ENCODE assay signal across 23 cellular contexts in the genomic region with DNA sequence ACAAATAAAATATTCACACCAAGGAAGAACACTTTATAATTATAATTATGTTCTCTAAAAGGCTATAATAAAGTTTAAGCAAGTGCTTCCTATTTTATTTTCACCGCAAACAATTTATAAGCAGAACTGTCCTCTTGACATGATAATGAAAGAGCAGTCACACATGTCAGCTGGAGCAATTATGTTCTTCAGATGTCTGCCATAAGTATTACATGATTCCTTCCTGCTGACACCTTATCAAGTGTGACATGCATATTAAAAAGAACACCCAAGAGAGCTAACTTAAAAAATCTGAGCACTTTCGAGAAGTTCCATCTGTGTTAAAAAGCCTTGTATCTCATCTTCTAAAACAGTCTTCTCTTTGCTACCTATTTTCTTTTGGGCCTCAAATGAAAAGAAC.
"Had no signal": no experiment of that assay in that cellular context is flagged by ENCODE, and none has a peak within 500 bp of the region (broad histone marks: within the 10 kb centered on the region; RNA-seq: fewer than 3 reads in every experiment).

No MANE protein-coding gene starts in this region.

- DNase-seq: activated CD4-positive, alpha-beta T cell treated with anti-CD3 and anti-CD28 coated beads for 4 hours; activated CD4-positive, alpha-beta T cell treated with anti-CD3 and anti-CD28 coated beads, Interleukin-2, amount 50 U/mL, for 48 hours; activated CD8-positive, alpha-beta memory T cell treated with anti-CD3 and anti-CD28 coated beads for 24 hours; activated effector memory CD4-positive, alpha-beta T cell treated with Interleukin-2 at 50 U/mL for 16 hours; activated naive CD4-positive, alpha-beta T cell treated with Interleukin-2 at 50 U/mL for 16 hours; anterior cingulate cortex; endodermal cell; foreskin fibroblast; hypothalamus; immature natural killer cell; kidney; left colon; naive B cell; nephron progenitor cell; ovary; retina; stimulated activated CD4-positive, alpha-beta T cell treated with anti-CD3 and anti-CD28 coated beads, Interleukin-12 subunit alpha, Interleukin-12 subunit beta, amount 100 ng/mL, for 4 hours; stimulated activated CD4-positive, alpha-beta T cell treated with anti-CD3 and anti-CD28 coated beads, Interleukin-4, amount 100 ng/mL, for 1 hour; stimulated activated naive CD8-positive, alpha-beta T cell treated with anti-CD3 and anti-CD28 coated beads, Interleukin-15, Interleukin-2, amounts not matched to agents 100 U/mL and 50 U/mL, for 24 hours; testis; transverse colon had no signal

- ATAC-seq: esophagus mucosa; left colon; sciatic nerve; stimulated activated naive CD8-positive, alpha-beta T cell treated with anti-CD3 and anti-CD28 coated beads, Interleukin-15, Interleukin-2, amounts not matched to agents 100 U/mL and 50 U/mL, for 24 hours had no signal
